In the genomic region with DNA sequence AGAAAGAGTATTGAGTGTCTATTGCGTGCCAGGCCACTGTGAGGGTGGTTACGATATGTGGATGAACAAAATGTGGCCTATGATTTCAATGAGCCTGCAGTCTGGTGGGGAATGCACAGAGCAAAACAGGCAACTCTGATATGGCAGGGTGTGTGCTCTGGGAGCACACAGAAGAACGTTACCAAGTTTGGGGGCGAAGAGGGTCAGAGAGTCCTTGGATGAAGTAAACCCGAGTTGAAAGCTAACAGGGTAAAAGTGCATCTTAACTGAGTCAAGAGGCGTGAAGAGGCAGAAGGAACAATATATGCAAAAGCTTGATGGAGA, we compare ENCODE assay signal across 8 cellular contexts. TPM values are rescaled to one million over a fixed set of nuclear protein-coding genes. Genes with fewer than 3 reads are reported as not detected.
DNase-seq lines count a peak whose midpoint lies in the region.

No MANE protein-coding gene starts in this region.

- no peaks in the 10 kb centered on the region for H3K27me3 ChIP-seq in iPS-15b (ENCODE audit: control insufficient read depth, insufficient read depth, low read length)
- H3K27me3 ChIP-seq in subcutaneous abdominal adipose tissue (ENCODE audit: control insufficient read depth in 5 of 5, insufficient read depth in 4 of 5, low read length in 5 of 5): no peaks in the 10 kb centered on the region

- peak overlapping the region; percentile 99 for H3K27ac Mint-ChIP-seq in T-helper 1 cell treated with Interleukin-12 subunit alpha and Interleukin-12 subunit beta and Interleukin-4 antibody, amounts not matched to agents 30 μg/mL and 1 μg/mL, for 36 hours
- H3K27ac Mint-ChIP-seq in activated T-helper 1 cell treated with anti-CD3 and anti-CD28 coated beads, Interleukin-12 subunit alpha, Interleukin-12 subunit beta, Interleukin-2, Interleukin-4 antibody, amounts not matched to agents 30 ng/mL and 10 ng/mL and 1 ng/mL, durations not matched to agents 14 hours and 24 hours and 36 hours: peak overlapping the region; percentile 100

- no peaks in the 10 kb centered on the region for H3K9me3 ChIP-seq in iPS-15b (ENCODE audit: control insufficient read depth, insufficient read depth, low read length)
- no peaks in the 10 kb centered on the region for H3K9me3 ChIP-seq in subcutaneous abdominal adipose tissue (ENCODE audit: control insufficient read depth in 5 of 5, low read length in 5 of 5)

- peaks cover 7% of the 10 kb centered on the region for H3K36me3 Mint-ChIP-seq in T-helper 1 cell treated with Interleukin-12 subunit alpha and Interleukin-12 subunit beta and Interleukin-4 antibody, amounts not matched to agents 30 μg/mL and 1 μg/mL, for 36 hours (ENCODE audit: low read depth)
- H3K36me3 Mint-ChIP-seq in activated T-helper 1 cell treated with anti-CD3 and anti-CD28 coated beads, Interleukin-12 subunit alpha, Interleukin-12 subunit beta, Interleukin-2, Interleukin-4 antibody, amounts not matched to agents 30 ng/mL and 10 ng/mL and 1 ng/mL, durations not matched to agents 14 hours and 24 hours and 36 hours (ENCODE audit: low read depth): peaks cover 12% of the 10 kb centered on the region

- peak overlapping the region; percentile 94 for H3K4me3 Mint-ChIP-seq in T-helper 1 cell treated with Interleukin-12 subunit alpha and Interleukin-12 subunit beta and Interleukin-4 antibody, amounts not matched to agents 30 μg/mL and 1 μg/mL, for 36 hours
- peak overlapping the region; percentile 94 for H3K4me3 Mint-ChIP-seq in activated T-helper 1 cell treated with anti-CD3 and anti-CD28 coated beads, Interleukin-12 subunit alpha, Interleukin-12 subunit beta, Interleukin-2, Interleukin-4 antibody, amounts not matched to agents 30 ng/mL and 10 ng/mL and 1 ng/mL, durations not matched to agents 14 hours and 24 hours and 36 hours

- no peaks in the 10 kb centered on the region for H3K27me3 Mint-ChIP-seq in T-helper 1 cell treated with Interleukin-12 subunit alpha and Interleukin-12 subunit beta and Interleukin-4 antibody, amounts not matched to agents 30 μg/mL and 1 μg/mL, for 36 hours (ENCODE audit: low read depth)
- H3K27me3 Mint-ChIP-seq in activated T-helper 1 cell treated with anti-CD3 and anti-CD28 coated beads, Interleukin-12 subunit alpha, Interleukin-12 subunit beta, Interleukin-2, Interleukin-4 antibody, amounts not matched to agents 30 ng/mL and 10 ng/mL and 1 ng/mL, durations not matched to agents 14 hours and 24 hours and 36 hours (ENCODE audit: insufficient read depth): peaks cover 2% of the 10 kb centered on the region

- peak overlapping the region; percentile 78 for H3K4me3 ChIP-seq in iPS-15b (ENCODE audit: low read depth, low read length)
- peak overlapping the region; percentile 77 to 97 (median 82) for H3K4me3 ChIP-seq in subcutaneous abdominal adipose tissue (ENCODE audit: low read depth in 1 of 5, low read length in 5 of 5)

- H3K36me3 ChIP-seq in iPS-15b (ENCODE audit: control insufficient read depth, insufficient read depth, low read length): no peaks in the 10 kb centered on the region
- H3K36me3 ChIP-seq in subcutaneous abdominal adipose tissue (ENCODE audit: control insufficient read depth in 5 of 5, insufficient read depth in 5 of 5, low read length in 5 of 5): peaks cover 2 to 16% (median 10%) of the 10 kb centered on the region in 5 donors

- H3K9ac ChIP-seq in iPS-15b (ENCODE audit: low read depth, low read length) (peak overlapping the region; percentile 56), subcutaneous abdominal adipose tissue (ENCODE audit: low read length in 5 of 5) (peak overlapping the region; percentile 66 to 85 (median 74))

- peaks cover 15% of the 10 kb centered on the region for H3K4me1 Mint-ChIP-seq in T-helper 1 cell treated with Interleukin-12 subunit alpha and Interleukin-12 subunit beta and Interleukin-4 antibody, amounts not matched to agents 30 μg/mL and 1 μg/mL, for 36 hours (ENCODE audit: low read depth)
- peaks cover 26% of the 10 kb centered on the region for H3K4me1 Mint-ChIP-seq in activated T-helper 1 cell treated with anti-CD3 and anti-CD28 coated beads, Interleukin-12 subunit alpha, Interleukin-12 subunit beta, Interleukin-2, Interleukin-4 antibody, amounts not matched to agents 30 ng/mL and 10 ng/mL and 1 ng/mL, durations not matched to agents 14 hours and 24 hours and 36 hours (ENCODE audit: low read depth)

- H3K4me1 ChIP-seq in iPS-15b (ENCODE audit: control insufficient read depth, insufficient read depth, low read length) (no peaks in the 10 kb centered on the region), subcutaneous abdominal adipose tissue (ENCODE audit: control insufficient read depth in 5 of 5, insufficient read depth in 5 of 5, low read length in 5 of 5) (peaks cover 3 to 15% (median 14%) of the 10 kb centered on the region in 5 donors)

- peak overlapping the region; percentile 94 for H3K27ac ChIP-seq in subcutaneous abdominal adipose tissue (ENCODE audit: low read depth, low read length)

- intact Hi-C loops in activated T-helper 1 cell treated with anti-CD3 and anti-CD28 coated beads, Interleukin-12 subunit alpha, Interleukin-12 subunit beta, Interleukin-2, Interleukin-4 antibody, amounts not matched to agents 30 ng/mL and 10 ng/mL and 1 ng/mL, durations not matched to agents 14 hours and 24 hours and 36 hours (cut with micrococcal nuclease): loop anchor here (1.0 to 10.0 kb wide), 13 partner anchors 8 to 1893 kb away; partner anchors contain the start of genes ALG9, BCO2, DLAT and NKAPD1

- H3K9me3 Mint-ChIP-seq in T-helper 1 cell treated with Interleukin-12 subunit alpha and Interleukin-12 subunit beta and Interleukin-4 antibody, amounts not matched to agents 30 μg/mL and 1 μg/mL, for 36 hours: peaks cover 3% of the 10 kb centered on the region
- no peaks in the 10 kb centered on the region for H3K9me3 Mint-ChIP-seq in activated T-helper 1 cell treated with anti-CD3 and anti-CD28 coated beads, Interleukin-12 subunit alpha, Interleukin-12 subunit beta, Interleukin-2, Interleukin-4 antibody, amounts not matched to agents 30 ng/mL and 10 ng/mL and 1 ng/mL, durations not matched to agents 14 hours and 24 hours and 36 hours

- DNase-seq in T-helper 1 cell: no peak
- DNase-seq in activated T-helper 1 cell treated with anti-CD3 and anti-CD28 coated beads, Interleukin-12 subunit alpha, Interleukin-12 subunit beta, Interleukin-2, Interleukin-4 antibody, amounts not matched to agents 30 ng/mL and 10 ng/mL and 1 ng/mL, durations not matched to agents 14 hours and 24 hours and 36 hours (ENCODE audit: low spot score): no peak
- no peak for DNase-seq in OCI-M1 (lab: John Stamatoyannopoulos, UW)
- no peak for DNase-seq in SW480 (ENCODE audit: low spot score)
- no peak for DNase-seq in NOMO-1 treated with DMSO at 0.1 percent for 48 hours (lab: John Stamatoyannopoulos, UW; ENCODE audit: unreplicated experiment)

RNA-seq across cellular contexts. Expression of gene CFAP68, which starts 0.3 kb away (rescaled TPM):
- 17.7 and 22.3 TPM in 2 replicates for total RNA-seq in activated T-helper 1 cell treated with anti-CD3 and anti-CD28 coated beads, Interleukin-12 subunit alpha, Interleukin-12 subunit beta, Interleukin-2, Interleukin-4 antibody, amounts not matched to agents 30 ng/mL and 10 ng/mL and 1 ng/mL, durations not matched to agents 14 hours and 24 hours and 36 hours

RNA-seq across cellular contexts. Expression of gene FDXACB1, which starts 0.6 kb away (rescaled TPM):
- 7.9 and 9.4 TPM in 2 replicates for total RNA-seq in activated T-helper 1 cell treated with anti-CD3 and anti-CD28 coated beads, Interleukin-12 subunit alpha, Interleukin-12 subunit beta, Interleukin-2, Interleukin-4 antibody, amounts not matched to agents 30 ng/mL and 10 ng/mL and 1 ng/mL, durations not matched to agents 14 hours and 24 hours and 36 hours

RNA-seq across cellular contexts. Expression of gene ALG9, which starts 8.2 kb away (rescaled TPM):
- total RNA-seq in activated T-helper 1 cell treated with anti-CD3 and anti-CD28 coated beads, Interleukin-12 subunit alpha, Interleukin-12 subunit beta, Interleukin-2, Interleukin-4 antibody, amounts not matched to agents 30 ng/mL and 10 ng/mL and 1 ng/mL, durations not matched to agents 14 hours and 24 hours and 36 hours: 29.3 and 31.8 TPM in 2 replicates

RNA-seq across cellular contexts. Expression of gene CRYAB, which starts 32.0 kb away (rescaled TPM):
- total RNA-seq in activated T-helper 1 cell treated with anti-CD3 and anti-CD28 coated beads, Interleukin-12 subunit alpha, Interleukin-12 subunit beta, Interleukin-2, Interleukin-4 antibody, amounts not matched to agents 30 ng/mL and 10 ng/mL and 1 ng/mL, durations not matched to agents 14 hours and 24 hours and 36 hours: not detected in 2 replicates

RNA-seq across cellular contexts. Expression of gene HSPB2, which starts 32.9 kb away (rescaled TPM):
- not detected in 2 replicates for total RNA-seq in activated T-helper 1 cell treated with anti-CD3 and anti-CD28 coated beads, Interleukin-12 subunit alpha, Interleukin-12 subunit beta, Interleukin-2, Interleukin-4 antibody, amounts not matched to agents 30 ng/mL and 10 ng/mL and 1 ng/mL, durations not matched to agents 14 hours and 24 hours and 36 hours
